10 cellular contexts compared by ENCODE assay signal in the genomic region with DNA sequence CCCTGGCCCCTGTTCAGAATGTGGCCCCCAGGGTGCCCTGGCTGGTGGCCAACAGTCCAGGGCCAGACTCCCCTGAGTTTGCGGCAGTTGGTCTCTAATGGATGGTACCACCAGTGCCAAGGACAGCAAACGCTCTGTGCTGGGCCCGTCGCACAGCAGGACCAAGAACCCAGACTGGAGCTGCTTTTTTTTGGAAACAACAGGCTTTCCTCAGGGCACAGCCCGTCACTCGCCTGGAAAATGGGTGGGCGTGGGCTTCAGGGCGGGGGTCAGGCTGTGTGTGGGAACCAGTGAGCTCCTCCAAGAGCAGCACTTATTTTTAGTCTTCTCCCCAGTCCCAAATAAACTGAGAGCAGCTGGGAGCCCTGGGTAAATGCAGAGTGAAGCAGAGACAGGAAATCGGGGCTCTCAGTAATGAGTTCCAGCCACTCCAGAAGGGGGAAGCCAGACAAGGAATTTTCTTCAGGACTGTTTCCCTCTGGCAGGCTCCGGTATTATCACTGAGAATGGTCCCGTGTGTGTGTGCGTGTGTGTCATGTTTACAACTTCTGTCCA.
A peak's percentile ranks its signal among the peaks of the same experiment; 100 is the strongest.
DNase-seq lines count a peak whose midpoint lies in the region; ATAC-seq and TF ChIP-seq lines count a peak whose summit lies in the region.
"Had no signal": no experiment of that assay in that cellular context is flagged by ENCODE, and none has a peak within 500 bp of the region (broad histone marks: within the 10 kb centered on the region; RNA-seq: fewer than 3 reads in every experiment).

No MANE protein-coding gene starts in this region.

- H3K36me3 ChIP-seq in cardiac muscle cell = no peaks in the 10 kb centered on the region

- intact Hi-C loops in activated naive CD4-positive, alpha-beta T cell treated with anti-CD3 and anti-CD28 coated beads for 36 hours (cut with micrococcal nuclease) = no loop called here

- DNase-seq in AG10803 (ENCODE audit: low read depth) (peak; percentile 72), SW480 (ENCODE audit: low spot score) (peak; percentile 22), cardiac muscle cell (ENCODE audit: low read depth in 1 of 2, low spot score in 1 of 2) (peak; percentile 36 to 63), pons (ENCODE audit: low spot score) (peak; percentile 62), DMS 273 (lab: John Stamatoyannopoulos, UW; ENCODE audit: unreplicated experiment) (no peak)
- no peak for DNase-seq in activated naive CD4-positive, alpha-beta T cell treated with anti-CD3 and anti-CD28 coated beads for 36 hours
- no peak for DNase-seq in effector memory CD8-positive, alpha-beta T cell
- DNase-seq in NK-92 treated with Interleukin-12 subunit alpha and Interleukin-12 subunit beta, amount 100 ng/mL, for 24 hours (lab: John Stamatoyannopoulos, UW) = no peak
- DNase-seq: GOT3 had no signal

- H3K4me3 ChIP-seq in AG10803 (ENCODE audit: low read length) = peak overlapping the region; percentile 57
- no peak overlapping the region for H3K4me3 ChIP-seq in cardiac muscle cell

- TF ChIP-seq CTCF in AG10803 (conservative IDR thresholded peaks at IDR 0.05; ENCODE audit: low read length) = peak; percentile 14; the same call in 1 of the 2 replicates
- no peak for TF ChIP-seq CTCF in cardiac muscle cell (IDR thresholded peaks at IDR 0.05; ENCODE audit: low read depth, low read length)

- H3K27me3 Mint-ChIP-seq in activated naive CD4-positive, alpha-beta T cell treated with anti-CD3 and anti-CD28 coated beads for 36 hours (ENCODE audit: low read depth) = no peaks in the 10 kb centered on the region
- peaks cover 38 to 71% of the 10 kb centered on the region in 2 donors for H3K27me3 Mint-ChIP-seq in effector memory CD8-positive, alpha-beta T cell

- CTCF ChIA-PET in activated naive CD4-positive, alpha-beta T cell treated with anti-CD3 and anti-CD28 coated beads for 36 hours (lab: Charles Lee) = interaction anchor here (1.7 to 3.6 kb wide), 2 partner anchors 64 to 89 kb away, joined by 4 to 11 read pairs; partner anchors contain the start of gene PPFIBP2

- no peaks in the 10 kb centered on the region for H3K27me3 ChIP-seq in cardiac muscle cell

- H3K4me1 ChIP-seq in cardiac muscle cell (ENCODE audit: low read depth) = peaks cover 36% of the 10 kb centered on the region

- peak overlapping the region; percentile 66 for H3K27ac ChIP-seq in cardiac muscle cell

- no peak overlapping the region for H3K27ac Mint-ChIP-seq in activated naive CD4-positive, alpha-beta T cell treated with anti-CD3 and anti-CD28 coated beads for 36 hours
- H3K27ac Mint-ChIP-seq in effector memory CD8-positive, alpha-beta T cell = peak overlapping the region in 1 of 2 donors; percentile 8

- ATAC-seq in effector memory CD8-positive, alpha-beta T cell (replicated peaks) = no peak

- no peak overlapping the region for H3K4me3 Mint-ChIP-seq in activated naive CD4-positive, alpha-beta T cell treated with anti-CD3 and anti-CD28 coated beads for 36 hours
- peak overlapping the region in 1 of 2 donors; percentile 28 for H3K4me3 Mint-ChIP-seq in effector memory CD8-positive, alpha-beta T cell

- H3K9me3 Mint-ChIP-seq in activated naive CD4-positive, alpha-beta T cell treated with anti-CD3 and anti-CD28 coated beads for 36 hours = no peaks in the 10 kb centered on the region
- no peaks in the 10 kb centered on the region for H3K9me3 Mint-ChIP-seq in effector memory CD8-positive, alpha-beta T cell
- H3K9me3 Mint-ChIP-seq: T-helper 1 cell treated with Interleukin-12 subunit alpha and Interleukin-12 subunit beta and Interleukin-4 antibody, amounts not matched to agents 30 μg/mL and 1 μg/mL, for 36 hours had no signal

- H3K36me3 Mint-ChIP-seq in activated naive CD4-positive, alpha-beta T cell treated with anti-CD3 and anti-CD28 coated beads for 36 hours (ENCODE audit: low read depth) = no peaks in the 10 kb centered on the region
- H3K36me3 Mint-ChIP-seq in effector memory CD8-positive, alpha-beta T cell (ENCODE audit: insufficient read depth) = no peaks in the 10 kb centered on the region

- peaks cover 41% of the 10 kb centered on the region for H3K4me1 Mint-ChIP-seq in activated naive CD4-positive, alpha-beta T cell treated with anti-CD3 and anti-CD28 coated beads for 36 hours (ENCODE audit: low read depth)
- H3K4me1 Mint-ChIP-seq in effector memory CD8-positive, alpha-beta T cell (ENCODE audit: low read depth in 2 of 2) = peaks cover 17 to 20% of the 10 kb centered on the region in 2 donors

- no peaks in the 10 kb centered on the region for H3K9me3 ChIP-seq in cardiac muscle cell (ENCODE audit: low read depth)

Comparison
In these comparisons a context has a peak if more than half of its experiments do, and no peak if none do; other contexts are left out.
1. DNase-seq: peak in AG10803 (single experiment), SW480 (single experiment), cardiac muscle cell (2 of 2) and pons (single experiment); none in DMS 273 (single experiment), activated naive CD4-positive, alpha-beta T cell treated with anti-CD3 and anti-CD28 coated beads for 36 hours (single experiment), effector memory CD8-positive, alpha-beta T cell (0 of 3) and NK-92 treated with Interleukin-12 subunit alpha and Interleukin-12 subunit beta, amount 100 ng/mL, for 24 hours (single experiment).